3 cellular contexts compared by ENCODE assay signal in genomic region chr1:16557034-16557433, GRCh38. TPM values are rescaled to one million over a fixed set of nuclear protein-coding genes. Genes with fewer than 3 reads are reported as not detected.
"Had no signal": no experiment of that assay in that cellular context is flagged by ENCODE, and none has a peak within 500 bp of the region (broad histone marks: within the 10 kb centered on the region; RNA-seq: fewer than 3 reads in every experiment).

No MANE protein-coding gene starts in this region.

RNA-seq across cellular contexts. Expression of gene RNU1-1, which starts 42.9 kb away (rescaled TPM):
- total RNA-seq: GM23248, GM23338, H4 had no signal
- polyA plus RNA-seq: GM23248, GM23338 had no signal
